12 cellular contexts compared by ENCODE assay signal in genomic region chr16:4976079-4976478, GRCh38. TPM values are rescaled to one million over a fixed set of nuclear protein-coding genes. Genes with fewer than 3 reads are reported as not detected.
DNase-seq lines count a peak whose midpoint lies in the region; ATAC-seq, FAIRE-seq and TF ChIP-seq lines count a peak whose summit lies in the region.
"Had no signal": no experiment of that assay in that cellular context is flagged by ENCODE, and none has a peak within 500 bp of the region (broad histone marks: within the 10 kb centered on the region; RNA-seq: fewer than 3 reads in every experiment).

No MANE protein-coding gene starts in this region.

- no peaks in the 10 kb centered on the region for H3K9me3 Mint-ChIP-seq in activated B cell treated with CpG ODN at 0.5 μM for 24 hours

- no peak overlapping the region for H3K4me3 ChIP-seq in esophagus muscularis mucosa
- H3K4me3 ChIP-seq: BLaER1 had no signal

- H3K4me1 Mint-ChIP-seq in activated B cell treated with CpG ODN at 0.5 μM for 24 hours = peaks cover 9% of the 10 kb centered on the region

- POLR2A ChIA-PET in activated B cell treated with CpG ODN at 0.5 μM for 24 hours (lab: Charles Lee) = interaction anchor here (0.5 kb wide), 1 partner anchor 25 kb away, joined by 5 read pairs; no protein-coding TSS in a partner anchor

- H3K27ac ChIP-seq in esophagus muscularis mucosa (replicated peaks in 1 of 4) = no peak overlapping the region
- H3K27ac ChIP-seq: BLaER1, HL-60 had no signal

- CTCF ChIA-PET in activated B cell treated with CpG ODN at 0.5 μM for 24 hours (lab: Charles Lee) = interaction anchor here (0.8 to 1.4 kb wide), 2 partner anchors 20 to 326 kb away, joined by 3 read pairs; no protein-coding TSS in a partner anchor

- TF ChIP-seq POLR2A in GM12891 (IDR thresholded peaks at IDR 0.05; ENCODE audit: low read depth, low read length) (no peak), esophagus muscularis mucosa (IDR thresholded peaks at IDR 0.05; ENCODE audit: low read depth) (no peak)

- WGBS in esophagus muscularis mucosa = 74% methylated on average over 2 of the region's 2 CpGs

- no peak for TF ChIP-seq EP300 in esophagus muscularis mucosa (IDR thresholded peaks at IDR 0.05)

- H3K27ac Mint-ChIP-seq in activated B cell treated with CpG ODN at 0.5 μM for 24 hours = peak overlapping the region; percentile 3

- H3K36me3 ChIP-seq in esophagus muscularis mucosa = no peaks in the 10 kb centered on the region
- H3K36me3 ChIP-seq: BLaER1 had no signal

- H3K4me3 Mint-ChIP-seq in activated B cell treated with CpG ODN at 0.5 μM for 24 hours = no peak overlapping the region

- H3K4me1 ChIP-seq in esophagus muscularis mucosa = no peaks in the 10 kb centered on the region

- intact Hi-C loops in activated B cell treated with CpG ODN at 0.5 μM for 24 hours (cut with micrococcal nuclease) = loop anchor here (2.0 to 5.0 kb wide), 2 partner anchors 17 to 56 kb away; partner anchors contain the start of genes NAGPA and SEC14L5
- intact Hi-C loops in esophagus muscularis mucosa (cut with DNase I) = no loop called here

- H3K27me3 Mint-ChIP-seq in activated B cell treated with CpG ODN at 0.5 μM for 24 hours = peaks cover 17% of the 10 kb centered on the region

- ATAC-seq in GM21423 (IDR thresholded peaks at IDR 0.05; ENCODE audit: unreplicated experiment) (peak; percentile 93), HG03342 (IDR thresholded peaks at IDR 0.05; ENCODE audit: unreplicated experiment) (peak; percentile 98), activated B cell treated with CpG ODN at 0.5 μM for 24 hours (ENCODE audit: low read depth) (peak; percentile 98)

- H3K36me3 Mint-ChIP-seq in activated B cell treated with CpG ODN at 0.5 μM for 24 hours (ENCODE audit: low read depth) = no peaks in the 10 kb centered on the region

- no peak for TF ChIP-seq CTCF in activated B cell treated with CpG ODN at 0.5 μM for 24 hours (IDR thresholded peaks at IDR 0.05)
- TF ChIP-seq CTCF in esophagus muscularis mucosa (IDR thresholded peaks at IDR 0.05) = no peak

- peak; percentile 57 for FAIRE-seq in GM12891 (lab: Jason Lieb, UNC)
- FAIRE-seq: endothelial cell of umbilical vein had no signal

- DNase-seq in GM12891 (ENCODE audit: insufficient read length, low spot score) = peak; percentile 86
- DNase-seq in activated B cell treated with CpG ODN at 0.5 μM for 24 hours = no peak
- DNase-seq in NCI-H146 treated with DMSO at 0.1 percent for 48 hours (lab: John Stamatoyannopoulos, UW; ENCODE audit: unreplicated experiment) = no peak
- no peak for DNase-seq in esophagus muscularis mucosa (ENCODE audit: extremely low spot score)
- DNase-seq in hippocampal formation (lab: John Stamatoyannopoulos, UW) = no peak
- no peak for DNase-seq in SHP77 treated with DMSO at 0.1 percent for 48 hours (lab: John Stamatoyannopoulos, UW)
- DNase-seq: stimulated activated CD4-positive, alpha-beta T cell treated with anti-CD3 and anti-CD28 coated beads, Interleukin-4, amount 100 ng/mL, for 24 hours had no signal

- no peaks in the 10 kb centered on the region for H3K27me3 ChIP-seq in esophagus muscularis mucosa
- H3K27me3 ChIP-seq: BLaER1 had no signal

- no peaks in the 10 kb centered on the region for H3K9me3 ChIP-seq in esophagus muscularis mucosa
- H3K9me3 ChIP-seq: BLaER1 had no signal

TF ChIP-seq in GM12891, 5 proteins besides CTCF, POLR2A, EP300 and RAD21:
- TF ChIP-seq SPI1 (IDR thresholded peaks at IDR 0.05; ENCODE audit: low read depth, low read length) = peak; percentile 98
- TF ChIP-seq POU2F2 (IDR thresholded peaks at IDR 0.05; ENCODE audit: low read depth, low read length) = no peak
- no peak for TF ChIP-seq PAX5 (IDR thresholded peaks at IDR 0.05; ENCODE audit: insufficient read depth, low read length, severe bottlenecking)
- no peak for TF ChIP-seq TAF1 (IDR thresholded peaks at IDR 0.05; ENCODE audit: low read depth, low read length)
- no peak for TF ChIP-seq POLR2AphosphoS5 (IDR thresholded peaks at IDR 0.05; ENCODE audit: low read depth, low read length)

RNA-seq across cellular contexts. Expression of gene SEC14L5, which starts 17.9 kb away (rescaled TPM):
- polyA plus RNA-seq in GM12891 (2012; ENCODE audit: low read depth, missing spikeins) = 0.15 TPM
- total RNA-seq in activated B cell treated with CpG ODN at 0.5 μM for 24 hours = not detected in 2 replicates
- total RNA-seq in esophagus muscularis mucosa = 1 to 10 TPM in 2 of 4 donors, under 1 TPM in 2; 0.83 to 1.8 (median 1.1) TPM
- total RNA-seq: endothelial cell of umbilical vein had no signal
- polyA plus RNA-seq: endothelial cell of umbilical vein had no signal

RNA-seq across cellular contexts. Expression of gene PPL, which starts 39.1 kb away (rescaled TPM):
- 0.15 TPM for polyA plus RNA-seq in GM12891 (2012; ENCODE audit: low read depth, missing spikeins)
- total RNA-seq in activated B cell treated with CpG ODN at 0.5 μM for 24 hours (0.04 TPM in 1 of 2 replicates, not detected in the other), esophagus muscularis mucosa (10 to 100 TPM; 36.3 to 78.4 (median 57.4) TPM)

RNA-seq across cellular contexts. Expression of gene NAGPA, which starts 57.7 kb away (rescaled TPM):
- 6.2 TPM for polyA plus RNA-seq in GM12891 (2012; ENCODE audit: low read depth, missing spikeins)
- 23.8 and 24.2 TPM in 2 replicates for total RNA-seq in activated B cell treated with CpG ODN at 0.5 μM for 24 hours
- total RNA-seq in esophagus muscularis mucosa = 10 to 100 TPM; 15.4 to 24.1 (median 21.1) TPM

Comparison
In these comparisons a context has a peak if more than half of its experiments do, and no peak if none do; other contexts are left out.
1. RNA of gene PPL, which starts 39.1 kb away (total RNA-seq): 36.3 to 78.4 TPM in esophagus muscularis mucosa; 0.04 TPM in activated B cell treated with CpG ODN at 0.5 μM for 24 hours; every median in the first group is over 10 times any median in the second.
2. Peak in every context shown above with its lines, with median percentiles within 50 percentile points of each other: ATAC-seq.